ENCODE assay signal across 14 cellular contexts in the genomic region with DNA sequence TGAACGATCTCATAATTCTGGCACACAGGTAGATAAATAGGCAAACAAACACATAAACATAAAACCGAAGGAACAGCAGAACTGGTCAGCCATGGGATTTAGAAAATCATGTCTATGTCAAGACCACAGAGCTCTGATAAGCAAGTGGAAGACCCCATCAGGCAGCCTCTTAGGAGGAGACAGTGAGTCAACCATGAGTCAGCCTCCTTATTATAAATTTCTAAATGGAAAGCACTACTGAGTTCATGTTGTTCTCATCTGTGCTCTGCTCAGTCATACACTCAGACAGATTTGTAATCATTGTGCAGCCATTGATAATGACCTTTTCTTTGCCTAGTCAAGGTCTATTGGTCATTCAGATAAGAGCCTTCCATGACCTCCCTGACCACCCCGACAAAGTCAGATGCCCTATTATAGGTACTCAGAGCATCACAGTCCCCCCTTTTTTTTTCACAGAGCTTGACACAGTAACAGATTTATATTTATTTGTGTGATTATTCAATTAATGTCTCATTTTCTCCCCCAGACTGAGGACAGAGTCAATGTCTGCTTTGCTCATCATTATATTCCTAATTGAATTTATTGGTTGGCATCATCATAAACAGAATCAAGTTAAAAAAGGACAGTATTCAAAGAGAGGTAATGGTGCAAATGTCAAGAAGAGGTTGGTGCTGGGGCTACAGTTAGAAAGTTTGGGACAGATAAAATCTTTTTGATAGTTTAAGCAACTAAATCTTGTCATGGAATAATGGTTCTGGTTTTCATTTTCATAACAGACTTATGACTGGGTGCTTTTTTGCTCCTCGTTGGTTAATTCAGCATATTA.
A peak's percentile ranks its signal among the peaks of the same experiment; 100 is the strongest.
DNase-seq lines count a peak whose midpoint lies in the region; ATAC-seq, FAIRE-seq and TF ChIP-seq lines count a peak whose summit lies in the region.
"Had no signal": no experiment of that assay in that cellular context is flagged by ENCODE, and none has a peak within 500 bp of the region (broad histone marks: within the 10 kb centered on the region; RNA-seq: fewer than 3 reads in every experiment).

No MANE protein-coding gene starts in this region.

- H3K9me3 ChIP-seq in adrenal gland (replicated peaks in 1 of 3) = no peaks in the 10 kb centered on the region
- H3K9me3 ChIP-seq: mucosa of descending colon had no signal

- POLR2A ChIA-PET in activated CD4-positive, alpha-beta T cell treated with anti-CD3 and anti-CD28 coated beads for 36 hours (lab: Charles Lee) = no interaction called here

- ATAC-seq in activated CD4-positive, alpha-beta T cell treated with anti-CD3 and anti-CD28 coated beads for 36 hours = no peak
- ATAC-seq: mucosa of descending colon; stimulated activated naive CD8-positive, alpha-beta T cell treated with anti-CD3 and anti-CD28 coated beads, Interleukin-15, Interleukin-2, amounts not matched to agents 100 U/mL and 50 U/mL, for 24 hours had no signal

- no peaks in the 10 kb centered on the region for H3K36me3 Mint-ChIP-seq in activated CD4-positive, alpha-beta T cell treated with anti-CD3 and anti-CD28 coated beads for 36 hours (ENCODE audit: low read depth)

- H3K4me1 Mint-ChIP-seq in activated CD4-positive, alpha-beta T cell treated with anti-CD3 and anti-CD28 coated beads for 36 hours = no peaks in the 10 kb centered on the region

- no peak for TF ChIP-seq CTCF in adrenal gland (IDR thresholded peaks at IDR 0.05)

- H3K27me3 Mint-ChIP-seq in activated CD4-positive, alpha-beta T cell treated with anti-CD3 and anti-CD28 coated beads for 36 hours = no peaks in the 10 kb centered on the region

- H3K9me3 Mint-ChIP-seq in activated CD4-positive, alpha-beta T cell treated with anti-CD3 and anti-CD28 coated beads for 36 hours (ENCODE audit: low read depth) = peaks cover under 1% of the 10 kb centered on the region

- TF ChIP-seq POLR2A in adrenal gland (IDR thresholded peaks at IDR 0.05) (no peak), GM12892 (IDR thresholded peaks at IDR 0.05; ENCODE audit: low read depth, low read length) (no peak)

- DNase-seq in HS-5 (ENCODE audit: low read depth) (peak; percentile 20), adrenal gland (peak in 5 of 7 donors; percentile 21 to 70 (median 31)), foreskin melanocyte (peak; percentile 18), stromal cell of bone marrow (ENCODE audit: low read depth) (peak; percentile 14), activated T-cell treated with anti-CD3 and anti-CD28 coated beads for 4 hours (no peak), GM12892 (ENCODE audit: insufficient read length) (no peak)
- no peak for DNase-seq in activated CD4-positive, alpha-beta T cell treated with anti-CD3 and anti-CD28 coated beads for 36 hours
- DNase-seq: activated CD4-positive, alpha-beta T cell treated with anti-CD3 and anti-CD28 coated beads, Interleukin-2, amount 50 U/mL, for 48 hours; activated T-cell treated with anti-CD3 and anti-CD28 coated beads, Interleukin-2, amount 50 U/mL, for 48 hours; mucosa of descending colon; NCI-H1105 treated with DMSO at 0.1 percent for 48 hours; NCI-H226; stimulated activated naive CD8-positive, alpha-beta T cell treated with anti-CD3 and anti-CD28 coated beads, Interleukin-15, Interleukin-2, amounts not matched to agents 100 U/mL and 50 U/mL, for 24 hours had no signal

- H3K4me3 Mint-ChIP-seq in activated CD4-positive, alpha-beta T cell treated with anti-CD3 and anti-CD28 coated beads for 36 hours = no peak overlapping the region

- CTCF ChIA-PET in activated CD4-positive, alpha-beta T cell treated with anti-CD3 and anti-CD28 coated beads for 36 hours (lab: Charles Lee) = no interaction called here

- H3K36me3 ChIP-seq in adrenal gland (replicated peaks in 1 of 2) = no peaks in the 10 kb centered on the region

- WGBS in adrenal gland, 4 donors = 49 to 66% (median 59%) methylated on average over 4 of the region's 4 CpGs

- H3K27me3 ChIP-seq in adrenal gland = no peaks in the 10 kb centered on the region

- intact Hi-C loops in adrenal gland (cut with DNase I) = no loop called here
- intact Hi-C loops in activated CD4-positive, alpha-beta T cell treated with anti-CD3 and anti-CD28 coated beads for 36 hours (cut with DNase I, micrococcal nuclease) = no loop called here

- H3K4me3 ChIP-seq in adrenal gland = no peak overlapping the region
- H3K4me3 ChIP-seq: mucosa of descending colon had no signal

- H3K27ac ChIP-seq in adrenal gland = peak overlapping the region in 4 of 5 donors; percentile 23 to 74 (median 48)
- H3K27ac ChIP-seq: KMS-11 had no signal

- FAIRE-seq in GM12892 (lab: Jason Lieb, UNC) = no peak

- H3K4me1 ChIP-seq in adrenal gland (replicated peaks in 1 of 2) = peaks cover 14 to 34% of the 10 kb centered on the region in 2 donors

- no peak overlapping the region for H3K27ac Mint-ChIP-seq in activated CD4-positive, alpha-beta T cell treated with anti-CD3 and anti-CD28 coated beads for 36 hours

Comparison
In these comparisons a context has a peak if more than half of its experiments do, and no peak if none do; other contexts are left out.
1. DNase-seq: peak in HS-5 (single experiment), adrenal gland (5 of 7), foreskin melanocyte (single experiment) and stromal cell of bone marrow (single experiment); none in activated T-cell treated with anti-CD3 and anti-CD28 coated beads for 4 hours (single experiment), GM12892 (single experiment) and activated CD4-positive, alpha-beta T cell treated with anti-CD3 and anti-CD28 coated beads for 36 hours (single experiment).